ENCODE assay signal across 1 cellular context in genomic region chr16:69618721-69619120, GRCh38.
TF ChIP-seq lines count a peak whose summit lies in the region.

No MANE protein-coding gene starts in this region.

TF ChIP-seq in endothelial cell of umbilical vein, 7 proteins besides CTCF, POLR2A, EP300 and RAD21:
- TF ChIP-seq POLR2AphosphoS5 (IDR thresholded peaks at IDR 0.05; ENCODE audit: insufficient read depth, low read depth, low read length) = no peak
